Comparison of ENCODE assay signal across 16 cellular contexts in genomic region chr3:123609063-123609462, GRCh38. TPM values are rescaled to one million over a fixed set of nuclear protein-coding genes. Genes with fewer than 3 reads are reported as not detected.
DNase-seq lines count a peak whose midpoint lies in the region; ATAC-seq and TF ChIP-seq lines count a peak whose summit lies in the region.
"Had no signal": no experiment of that assay in that cellular context is flagged by ENCODE, and none has a peak within 500 bp of the region (broad histone marks: within the 10 kb centered on the region; RNA-seq: fewer than 3 reads in every experiment).

No MANE protein-coding gene starts in this region.

- H3K79me2 ChIP-seq in hepatocyte = peaks cover 3% of the 10 kb centered on the region

- no peak for TF ChIP-seq POLR2A in esophagus muscularis mucosa (IDR thresholded peaks at IDR 0.05; ENCODE audit: low read depth)
- peak in 1 of 2 donors; percentile 3 for TF ChIP-seq POLR2A in sigmoid colon (IDR thresholded peaks at IDR 0.05)

- CTCF ChIA-PET in Panc1 (lab: Charles Lee) = no interaction called here

- POLR2A ChIA-PET in Panc1 (lab: Charles Lee) = no interaction called here

- H3K4me1 ChIP-seq in Panc1 (ENCODE audit: control insufficient read depth, insufficient read depth, low read length) (peaks cover 30% of the 10 kb centered on the region), esophagus muscularis mucosa (peaks cover 0 to 35% (median 28%) of the 10 kb centered on the region in 4 donors), hepatocyte (ENCODE audit: insufficient read depth) (peaks cover 24% of the 10 kb centered on the region), sigmoid colon (peaks cover 0 to 42% (median 22%) of the 10 kb centered on the region in 4 donors)
- H3K4me1 ChIP-seq: HAP-1 had no signal

- H3K27me3 ChIP-seq in Panc1 (ENCODE audit: control insufficient read depth, insufficient read depth, low read length) = no peaks in the 10 kb centered on the region
- no peaks in the 10 kb centered on the region for H3K27me3 ChIP-seq in esophagus muscularis mucosa
- no peaks in the 10 kb centered on the region for H3K27me3 ChIP-seq in hepatocyte
- H3K27me3 ChIP-seq in sigmoid colon = no peaks in the 10 kb centered on the region

- no peaks in the 10 kb centered on the region for H3K9me2 ChIP-seq in hepatocyte (replicated peaks; ENCODE audit: insufficient read depth)

- DNase-seq in Panc1 (ENCODE audit: low read depth, low spot score) (no peak), esophagus muscularis mucosa (ENCODE audit: extremely low spot score) (no peak), hepatocyte (ENCODE audit: low spot score) (no peak), sigmoid colon (no peak), NCI-H2029 (lab: John Stamatoyannopoulos, UW) (no peak), NK-92 (lab: John Stamatoyannopoulos, UW; ENCODE audit: unreplicated experiment) (no peak), SKM-1 (lab: John Stamatoyannopoulos, UW; ENCODE audit: unreplicated experiment) (no peak)
- DNase-seq: ACHN, DMS 273 treated with DMSO at 0.1 percent for 48 hours, NCI-H1105, NCI-H1694, NCI-H2227 treated with DMSO at 0.1 percent for 48 hours, NCI-H510A treated with DMSO at 0.1 percent for 48 hours, NCI-H82, RPMI8226 had no signal

- no peak overlapping the region for H3K4me3 ChIP-seq in Panc1 (ENCODE audit: low read depth in 2 of 2, low read length in 2 of 2)
- no peak overlapping the region for H3K4me3 ChIP-seq in esophagus muscularis mucosa
- H3K4me3 ChIP-seq in hepatocyte = no peak overlapping the region
- H3K4me3 ChIP-seq in sigmoid colon = no peak overlapping the region
- H3K4me3 ChIP-seq: HAP-1 had no signal

- H3K4me2 ChIP-seq in hepatocyte = no peak overlapping the region

- intact Hi-C loops in Panc1 (cut with micrococcal nuclease; ENCODE audit: unreplicated experiment) (no loop called here), esophagus muscularis mucosa (cut with DNase I) (no loop called here), sigmoid colon (cut with DNase I) (no loop called here)

- H3K36me3 ChIP-seq in Panc1 (ENCODE audit: control insufficient read depth, insufficient read depth, low read length) (no peaks in the 10 kb centered on the region), esophagus muscularis mucosa (peaks cover 0 to 37% (median 20%) of the 10 kb centered on the region in 4 donors), hepatocyte (replicated peaks; ENCODE audit: insufficient read depth, low read depth) (no peaks in the 10 kb centered on the region), sigmoid colon (peaks cover under 1 to 43% (median 16%) of the 10 kb centered on the region in 4 donors)

- 67% methylated on average over 3 of the region's 5 CpGs for WGBS in esophagus muscularis mucosa
- WGBS in hepatocyte (ENCODE audit: low lambda C conversion rate, missing lambda C conversion rate) = 77% methylated on average over 5 of the region's 5 CpGs
- 93 to 94% methylated on average over 5 of the region's 5 CpGs for WGBS in sigmoid colon, 2 donors

- TF ChIP-seq EP300 in esophagus muscularis mucosa (IDR thresholded peaks at IDR 0.05) (no peak), sigmoid colon (IDR thresholded peaks at IDR 0.05) (no peak)

- ATAC-seq in Panc1 = no peak

- H3K9me3 ChIP-seq in Panc1 (ENCODE audit: control insufficient read depth, insufficient read depth, low read depth, low read length) (no peaks in the 10 kb centered on the region), esophagus muscularis mucosa (no peaks in the 10 kb centered on the region), hepatocyte (ENCODE audit: low read depth) (no peaks in the 10 kb centered on the region), sigmoid colon (no peaks in the 10 kb centered on the region)
- H3K9me3 ChIP-seq: HAP-1 had no signal

- no peak overlapping the region for H2AFZ ChIP-seq in hepatocyte

- BruUV-seq in Panc1 (replicated peaks; lab: Mats Ljungman, UMichigan) = no TSS peak

- in situ Hi-C loops in Panc1 (cut with HindIII; ENCODE audit: low pct_unique_long_range_greater_than_20kb, low sequenced_read_pairs) = no loop called here

- TF ChIP-seq CTCF in Panc1 (IDR thresholded peaks at IDR 0.05) = no peak
- TF ChIP-seq CTCF in esophagus muscularis mucosa (IDR thresholded peaks at IDR 0.05) = no peak
- TF ChIP-seq CTCF in hepatocyte (IDR thresholded peaks at IDR 0.05; ENCODE audit: poor library complexity) = no peak
- no peak for TF ChIP-seq CTCF in sigmoid colon (IDR thresholded peaks at IDR 0.05)

- no peaks in the 10 kb centered on the region for H4K20me1 ChIP-seq in hepatocyte (ENCODE audit: insufficient read depth, poor library complexity, severe bottlenecking)

- H3K27ac ChIP-seq in Panc1 (ENCODE audit: low read length) = 0 out of 2 replicates have a peak overlapping the region, but pooled peaks have one; percentile 27
- peak overlapping the region in 3 of 4 donors; percentile 43 to 53 (median 45) for H3K27ac ChIP-seq in esophagus muscularis mucosa (replicated peaks in 1 of 4)
- peak overlapping the region; percentile 33 for H3K27ac ChIP-seq in hepatocyte
- peak overlapping the region; percentile 42 to 98 (median 68) for H3K27ac ChIP-seq in sigmoid colon

RNA-seq across cellular contexts. Expression of gene HACD2, which starts 24.2 kb away (rescaled TPM):
- 58.6 TPM for total RNA-seq in Panc1 (2021; ENCODE audit: unreplicated experiment)
- 19.4 TPM for polyA plus RNA-seq in Panc1 (2012; ENCODE audit: insufficient read length)
- total RNA-seq in esophagus muscularis mucosa = 10 to 100 TPM; 20.5 to 30.3 (median 25.3) TPM
- 64.3 and 70.1 TPM in 2 replicates for total RNA-seq in hepatocyte
- polyA plus RNA-seq in hepatocyte = 26.5 and 31.8 TPM in 2 replicates
- 10 to 100 TPM; 15.3 to 26.4 (median 19.2) TPM for total RNA-seq in sigmoid colon
- polyA plus RNA-seq in sigmoid colon = 10 to 100 TPM in 1 of 3 donors, 1 to 10 TPM in 2; 6.6 to 24.9 (median 7.6) TPM
